In the genomic region with DNA sequence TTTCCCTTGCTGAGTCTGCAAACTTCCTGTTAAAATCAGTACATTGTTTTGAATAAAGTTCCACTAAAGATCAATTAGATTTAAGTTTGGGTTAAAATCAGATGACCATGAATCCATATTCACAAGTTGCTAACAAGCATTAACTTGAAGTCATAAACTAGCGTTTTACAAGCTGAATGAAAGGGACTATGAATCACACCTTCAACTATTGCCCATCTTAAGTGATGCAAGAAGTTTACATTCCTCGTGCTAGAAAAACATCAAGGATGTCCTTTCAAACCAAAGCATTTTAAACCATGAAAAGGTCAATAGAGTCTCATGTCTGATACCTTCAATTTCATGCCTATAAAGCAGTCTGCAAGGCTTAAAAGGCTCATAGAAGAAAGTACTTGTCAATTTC, we compare ENCODE assay signal across 33 cellular contexts.
DNase-seq lines count a peak whose midpoint lies in the region; ATAC-seq and TF ChIP-seq lines count a peak whose summit lies in the region.
"Had no signal": no experiment of that assay in that cellular context is flagged by ENCODE, and none has a peak within 500 bp of the region (broad histone marks: within the 10 kb centered on the region; RNA-seq: fewer than 3 reads in every experiment).

No MANE protein-coding gene starts in this region.

- H3K4me1 ChIP-seq in fibroblast of lung (ENCODE audit: control insufficient read depth, extremely low read depth, insufficient read depth, low read length) (no peaks in the 10 kb centered on the region), mesenchymal stem cell (ENCODE audit: control insufficient read depth, insufficient read depth, low read depth, low read length) (no peaks in the 10 kb centered on the region)
- H3K4me1 ChIP-seq: BE2C, colonic mucosa, neural progenitor cell, parathyroid adenoma, transverse colon had no signal

- TF ChIP-seq CTCF in fibroblast of lung (conservative IDR thresholded peaks at IDR 0.05 in 1 of 2, IDR thresholded peaks at IDR 0.05 in 1 of 2; ENCODE audit: low read depth in 1 of 2, low read length in 2 of 2) (no peak), GM13976 (IDR thresholded peaks at IDR 0.05; ENCODE audit: borderline replicate concordance, control extremely low read depth, extremely low read depth, insufficient read depth, missing control alignments) (no peak)

- H3K9me3 ChIP-seq in fibroblast of lung (ENCODE audit: control insufficient read depth, insufficient read depth, low read depth, low read length): no peaks in the 10 kb centered on the region
- H3K9me3 ChIP-seq in mesenchymal stem cell (ENCODE audit: control insufficient read depth, low read length): no peaks in the 10 kb centered on the region
- H3K9me3 ChIP-seq: BE2C, colonic mucosa, right lobe of liver, transverse colon had no signal

- no peak overlapping the region for H4K91ac ChIP-seq in mesenchymal stem cell (ENCODE audit: low read length)

- H3K18ac ChIP-seq in mesenchymal stem cell (ENCODE audit: low read depth in 1 of 2, low read length in 2 of 2): no peak overlapping the region

- H3K4ac ChIP-seq in mesenchymal stem cell (ENCODE audit: low read depth in 1 of 2, low read length in 2 of 2): no peak overlapping the region

- H3K27ac ChIP-seq in fibroblast of lung (ENCODE audit: insufficient read depth, low read length): no peak overlapping the region
- no peak overlapping the region for H3K27ac ChIP-seq in mesenchymal stem cell (ENCODE audit: low read length, poor library complexity, severe bottlenecking)
- H3K27ac ChIP-seq: cardiac muscle cell, colonic mucosa, neural progenitor cell, parathyroid adenoma, right lobe of liver, transverse colon had no signal

- H3K27me3 ChIP-seq in fibroblast of lung (ENCODE audit: control insufficient read depth, insufficient read depth, low read length) (no peaks in the 10 kb centered on the region), mesenchymal stem cell (ENCODE audit: control insufficient read depth in 1 of 2, insufficient read depth in 1 of 2, low read length in 2 of 2) (no peaks in the 10 kb centered on the region)
- H3K27me3 ChIP-seq: BE2C, cardiac muscle cell, colonic mucosa, neural progenitor cell, right lobe of liver, transverse colon had no signal

- H2BK12ac ChIP-seq in mesenchymal stem cell (ENCODE audit: low read length in 2 of 2): no peak overlapping the region

- H3K79me2 ChIP-seq in fibroblast of lung (ENCODE audit: control insufficient read depth, insufficient read depth, low read length): no peaks in the 10 kb centered on the region
- H3K79me2 ChIP-seq: parathyroid adenoma had no signal

- no peak overlapping the region for H2AFZ ChIP-seq in fibroblast of lung (ENCODE audit: low read length)
- H2AFZ ChIP-seq in mesenchymal stem cell (ENCODE audit: low read depth, low read length): no peak overlapping the region
- H2AFZ ChIP-seq: neural progenitor cell, parathyroid adenoma had no signal

- H3K14ac ChIP-seq in mesenchymal stem cell (ENCODE audit: low read length in 2 of 2): no peak overlapping the region

- no peak overlapping the region for H2AK5ac ChIP-seq in mesenchymal stem cell (ENCODE audit: low read length, severe bottlenecking)

- in situ Hi-C loops in GM13976 (cut with MboI; ENCODE audit: low sequenced_read_pairs, unreplicated experiment): no loop called here

- H3K79me1 ChIP-seq in mesenchymal stem cell (replicated peaks; ENCODE audit: low read length, poor library complexity, severe bottlenecking): no peaks in the 10 kb centered on the region

- H2BK5ac ChIP-seq in mesenchymal stem cell (ENCODE audit: low read depth, low read length, poor library complexity, severe bottlenecking): no peak overlapping the region

- no peak overlapping the region for H2BK120ac ChIP-seq in mesenchymal stem cell (ENCODE audit: low read depth, low read length)

- ATAC-seq in GM18502 (IDR thresholded peaks at IDR 0.05; ENCODE audit: poor library complexity, unreplicated experiment): no peak
- ATAC-seq in GM18861 (IDR thresholded peaks at IDR 0.05; ENCODE audit: unreplicated experiment): no peak
- ATAC-seq: activated CD8-positive, alpha-beta T cell treated with anti-CD3 and anti-CD28 coated beads for 36 hours; CD8-positive, alpha-beta T cell; GM12878; left lobe of liver; right lobe of liver had no signal

- H3K4me2 ChIP-seq in fibroblast of lung (ENCODE audit: extremely low read depth, insufficient read depth, low read length) (no peak overlapping the region), mesenchymal stem cell (ENCODE audit: low read length, poor library complexity, severe bottlenecking) (no peak overlapping the region)
- H3K4me2 ChIP-seq: neural progenitor cell had no signal

- H3K36me3 ChIP-seq in fibroblast of lung (ENCODE audit: control insufficient read depth, insufficient read depth, low read length) (no peaks in the 10 kb centered on the region), mesenchymal stem cell (ENCODE audit: control insufficient read depth in 1 of 2, insufficient read depth in 2 of 2, low read depth in 1 of 2, low read length in 2 of 2) (no peaks in the 10 kb centered on the region)
- H3K36me3 ChIP-seq: BE2C, cardiac muscle cell, colonic mucosa, neural progenitor cell, right lobe of liver, transverse colon had no signal

- peak; percentile 7 for DNase-seq in GM03348 (ENCODE audit: low spot score)
- peak; percentile 23 for DNase-seq in astrocyte of the hippocampus (ENCODE audit: low read depth, low spot score)
- peak; percentile 8 to 20 for DNase-seq in fibroblast of lung (ENCODE audit: low read depth in 2 of 2)
- peak; percentile 6 for DNase-seq in mesenchymal stem cell
- no peak for DNase-seq in GM13976 (ENCODE audit: low spot score)
- no peak for DNase-seq in UCSD-AML1 (lab: John Stamatoyannopoulos, UW; ENCODE audit: unreplicated experiment)
- DNase-seq: activated CD8-positive, alpha-beta T cell treated with anti-CD3 and anti-CD28 coated beads for 36 hours; activated naive CD4-positive, alpha-beta T cell treated with anti-CD3 and anti-CD28 coated beads, Interleukin-2, amount 10 ng/mL, durations not matched to agents 7 days and 5 days; amniotic stem cell; BE2C; CD8-positive, alpha-beta T cell; colonic mucosa; effector memory CD4-positive, alpha-beta T cell; EL; HCEC 1CT; hypothalamus; Karpas-422; NCI-H1436 treated with DMSO at 0.1 percent for 48 hours; NCI-H2081 treated with DMSO at 0.1 percent for 48 hours; NCI-H2227 treated with DMSO at 0.1 percent for 48 hours; NCI-H526; right lobe of liver; SHP77; stimulated activated CD4-positive, alpha-beta T cell treated with anti-CD3 and anti-CD28 coated beads, Interleukin-4, amount 100 ng/mL, for 4 hours; T-helper 2 cell; transverse colon had no signal

- WGBS in mesenchymal stem cell: 42% methylated on average over 2 of the region's 2 CpGs

- no peak overlapping the region for H2BK15ac ChIP-seq in mesenchymal stem cell (ENCODE audit: low read depth, poor library complexity, severe bottlenecking)

- no peak overlapping the region for H3K23ac ChIP-seq in mesenchymal stem cell (ENCODE audit: low read length in 2 of 2)

- H3K4me3 ChIP-seq in fibroblast of lung (replicated peaks in 1 of 4; ENCODE audit: control extremely low read depth in 1 of 4, insufficient read depth in 1 of 4, low read depth in 3 of 4, low read length in 4 of 4): no peak overlapping the region
- H3K4me3 ChIP-seq in mesenchymal stem cell (ENCODE audit: insufficient read depth in 1 of 2, low read depth in 1 of 2, low read length in 2 of 2): no peak overlapping the region
- H3K4me3 ChIP-seq: cardiac muscle cell, colonic mucosa, GM12878, neural progenitor cell, right lobe of liver, transverse colon had no signal

- H3K9ac ChIP-seq in fibroblast of lung (ENCODE audit: insufficient read depth, low read length) (no peak overlapping the region), mesenchymal stem cell (ENCODE audit: low read length) (no peak overlapping the region)
- H3K9ac ChIP-seq: neural progenitor cell, parathyroid adenoma had no signal

- H4K20me1 ChIP-seq in fibroblast of lung (ENCODE audit: control insufficient read depth, extremely low read depth, insufficient read depth, low read length): no peaks in the 10 kb centered on the region

- H4K8ac ChIP-seq in mesenchymal stem cell (ENCODE audit: low read length): no peak overlapping the region

Comparison
In these comparisons a context has a peak if more than half of its experiments do, and no peak if none do; other contexts are left out.
1. DNase-seq: peak in GM03348 (single experiment), astrocyte of the hippocampus (single experiment), fibroblast of lung (2 of 2) and mesenchymal stem cell (single experiment); none in GM13976 (single experiment) and UCSD-AML1 (single experiment).